Comparison of ENCODE assay signal across 9 cellular contexts in genomic region chr2:113699048-113699447, GRCh38. TPM values are rescaled to one million over a fixed set of nuclear protein-coding genes. Genes with fewer than 3 reads are reported as not detected.
DNase-seq lines count a peak whose midpoint lies in the region; ATAC-seq and TF ChIP-seq lines count a peak whose summit lies in the region.
"Had no signal": no experiment of that assay in that cellular context is flagged by ENCODE, and none has a peak within 500 bp of the region (broad histone marks: within the 10 kb centered on the region; RNA-seq: fewer than 3 reads in every experiment).

No MANE protein-coding gene starts in this region.

- H3K27ac Mint-ChIP-seq in activated naive CD4-positive, alpha-beta T cell treated with anti-CD3 and anti-CD28 coated beads, Interleukin-2, amount 50 U/mL, for 72 hours = peak overlapping the region in 1 of 2 donors; percentile 50
- H3K27ac Mint-ChIP-seq in activated naive CD4-positive, alpha-beta T cell treated with anti-CD3 and anti-CD28 coated beads for 36 hours = no peak overlapping the region
- H3K27ac Mint-ChIP-seq in stimulated activated naive CD8-positive, alpha-beta T cell treated with anti-CD3 and anti-CD28 coated beads, Interleukin-15, Interleukin-2, amounts not matched to agents 100 ng/mL and 50 ng/mL, for 24 hours = peak overlapping the region; percentile 92
- no peak overlapping the region for H3K27ac Mint-ChIP-seq in glutamatergic neuron (ENCODE audit: unreplicated experiment)
- no peak overlapping the region for H3K27ac Mint-ChIP-seq in MCF 10A (ENCODE audit: low read depth, unreplicated experiment)

- no peak for TF ChIP-seq CTCF in glutamatergic neuron (IDR thresholded peaks at IDR 0.05; ENCODE audit: partially characterized antibody, unreplicated experiment)
- no peak for TF ChIP-seq CTCF in MCF 10A (IDR thresholded peaks at IDR 0.05; ENCODE audit: unreplicated experiment)

- H3K4me3 Mint-ChIP-seq in activated naive CD4-positive, alpha-beta T cell treated with anti-CD3 and anti-CD28 coated beads for 36 hours = no peak overlapping the region
- peak overlapping the region; percentile 73 for H3K4me3 Mint-ChIP-seq in stimulated activated naive CD8-positive, alpha-beta T cell treated with anti-CD3 and anti-CD28 coated beads, Interleukin-15, Interleukin-2, amounts not matched to agents 100 ng/mL and 50 ng/mL, for 24 hours
- H3K4me3 Mint-ChIP-seq in glutamatergic neuron (ENCODE audit: unreplicated experiment) = no peak overlapping the region
- no peak overlapping the region for H3K4me3 Mint-ChIP-seq in MCF 10A (ENCODE audit: unreplicated experiment)

- H3K27me3 Mint-ChIP-seq in activated naive CD4-positive, alpha-beta T cell treated with anti-CD3 and anti-CD28 coated beads for 36 hours (ENCODE audit: low read depth) = no peaks in the 10 kb centered on the region
- no peaks in the 10 kb centered on the region for H3K27me3 Mint-ChIP-seq in stimulated activated naive CD8-positive, alpha-beta T cell treated with anti-CD3 and anti-CD28 coated beads, Interleukin-15, Interleukin-2, amounts not matched to agents 100 ng/mL and 50 ng/mL, for 24 hours
- H3K27me3 Mint-ChIP-seq in glutamatergic neuron (ENCODE audit: unreplicated experiment) (peaks cover 3% of the 10 kb centered on the region), MCF 10A (ENCODE audit: insufficient read depth, unreplicated experiment) (no peaks in the 10 kb centered on the region)

- DNase-seq in activated naive CD4-positive, alpha-beta T cell treated with anti-CD3 and anti-CD28 coated beads, Interleukin-2, amount 50 U/mL, for 72 hours (ENCODE audit: low spot score in 2 of 2) = no peak
- DNase-seq in activated naive CD4-positive, alpha-beta T cell treated with anti-CD3 and anti-CD28 coated beads for 36 hours = no peak
- DNase-seq in glutamatergic neuron = no peak
- no peak for DNase-seq in MCF 10A (ENCODE audit: unreplicated experiment)
- DNase-seq: foreskin melanocyte had no signal

- POLR2A ChIA-PET in MCF 10A (lab: Yijun Ruan, JAX) = no interaction called here

- peaks cover 0 to 3% of the 10 kb centered on the region in 2 donors for H3K9me3 Mint-ChIP-seq in activated naive CD4-positive, alpha-beta T cell treated with anti-CD3 and anti-CD28 coated beads, Interleukin-2, amount 50 U/mL, for 72 hours
- H3K9me3 Mint-ChIP-seq in activated naive CD4-positive, alpha-beta T cell treated with anti-CD3 and anti-CD28 coated beads for 36 hours = no peaks in the 10 kb centered on the region
- no peaks in the 10 kb centered on the region for H3K9me3 Mint-ChIP-seq in stimulated activated naive CD8-positive, alpha-beta T cell treated with anti-CD3 and anti-CD28 coated beads, Interleukin-15, Interleukin-2, amounts not matched to agents 100 ng/mL and 50 ng/mL, for 24 hours
- H3K9me3 Mint-ChIP-seq in glutamatergic neuron (ENCODE audit: unreplicated experiment) (peaks cover 5% of the 10 kb centered on the region), MCF 10A (ENCODE audit: unreplicated experiment) (no peaks in the 10 kb centered on the region)

- intact Hi-C loops in activated naive CD4-positive, alpha-beta T cell treated with anti-CD3 and anti-CD28 coated beads for 36 hours (cut with micrococcal nuclease) = no loop called here
- intact Hi-C loops in MCF 10A (cut with micrococcal nuclease) = no loop called here

- BruUV-seq in MCF 10A (replicated peaks; lab: Mats Ljungman, UMichigan) = no TSS peak

- H3K36me3 Mint-ChIP-seq in activated naive CD4-positive, alpha-beta T cell treated with anti-CD3 and anti-CD28 coated beads, Interleukin-2, amount 50 U/mL, for 72 hours = peaks cover 0 to 5% of the 10 kb centered on the region in 2 donors
- H3K36me3 Mint-ChIP-seq in activated naive CD4-positive, alpha-beta T cell treated with anti-CD3 and anti-CD28 coated beads for 36 hours (ENCODE audit: low read depth) = peaks cover 2% of the 10 kb centered on the region
- no peaks in the 10 kb centered on the region for H3K36me3 Mint-ChIP-seq in stimulated activated naive CD8-positive, alpha-beta T cell treated with anti-CD3 and anti-CD28 coated beads, Interleukin-15, Interleukin-2, amounts not matched to agents 100 ng/mL and 50 ng/mL, for 24 hours (ENCODE audit: low read depth)
- H3K36me3 Mint-ChIP-seq in glutamatergic neuron (ENCODE audit: unreplicated experiment) (no peaks in the 10 kb centered on the region), MCF 10A (ENCODE audit: insufficient read depth, unreplicated experiment) (peaks cover 7% of the 10 kb centered on the region)

- ATAC-seq in activated naive CD4-positive, alpha-beta T cell treated with anti-CD3 and anti-CD28 coated beads, Interleukin-2, amount 50 U/mL, for 72 hours = peak; percentile 65 to 82
- peak; percentile 49 for ATAC-seq in HG02571 (IDR thresholded peaks at IDR 0.05; ENCODE audit: unreplicated experiment)
- ATAC-seq in HG03571 (IDR thresholded peaks at IDR 0.05; ENCODE audit: unreplicated experiment) = peak; percentile 56
- ATAC-seq in GM21367 (IDR thresholded peaks at IDR 0.05; ENCODE audit: unreplicated experiment) = no peak

- CTCF ChIA-PET in activated naive CD4-positive, alpha-beta T cell treated with anti-CD3 and anti-CD28 coated beads for 36 hours (lab: Charles Lee) = interaction anchor here (1.2 kb wide), 1 partner anchor 22 kb away, joined by 3 read pairs; no protein-coding TSS in a partner anchor
- CTCF ChIA-PET in MCF 10A (lab: Yijun Ruan, JAX) = interaction anchor here (0.5 kb wide), 1 partner anchor 9 kb away, joined by 3 read pairs; no protein-coding TSS in a partner anchor

- H3K4me1 Mint-ChIP-seq in activated naive CD4-positive, alpha-beta T cell treated with anti-CD3 and anti-CD28 coated beads for 36 hours (ENCODE audit: low read depth) = peaks cover 32% of the 10 kb centered on the region
- peaks cover 56% of the 10 kb centered on the region for H3K4me1 Mint-ChIP-seq in stimulated activated naive CD8-positive, alpha-beta T cell treated with anti-CD3 and anti-CD28 coated beads, Interleukin-15, Interleukin-2, amounts not matched to agents 100 ng/mL and 50 ng/mL, for 24 hours (ENCODE audit: low read depth)
- no peaks in the 10 kb centered on the region for H3K4me1 Mint-ChIP-seq in glutamatergic neuron (ENCODE audit: low read depth, unreplicated experiment)
- peaks cover 6% of the 10 kb centered on the region for H3K4me1 Mint-ChIP-seq in MCF 10A (ENCODE audit: insufficient read depth, unreplicated experiment)

RNA-seq across cellular contexts. Expression of gene SLC35F5, which starts 57.4 kb away (rescaled TPM):
- 10 to 100 TPM; 28.1 to 29.1 TPM for total RNA-seq in activated naive CD4-positive, alpha-beta T cell treated with anti-CD3 and anti-CD28 coated beads, Interleukin-2, amount 50 U/mL, for 72 hours
- total RNA-seq in activated naive CD4-positive, alpha-beta T cell treated with anti-CD3 and anti-CD28 coated beads for 36 hours = 10 to 100 TPM; 12.1 to 13.7 TPM
- total RNA-seq in glutamatergic neuron (ENCODE audit: unreplicated experiment) = 27.6 TPM
- total RNA-seq in MCF 10A (2022) = 52.7 and 64.9 TPM in 2 replicates
